Comparison of ENCODE assay signal across 9 cellular contexts in genomic region chr19:13025819-13026477, GRCh38. TPM values are rescaled to one million over a fixed set of nuclear protein-coding genes. Genes with fewer than 3 reads are reported as not detected.
A peak's percentile ranks its signal among the peaks of the same experiment; 100 is the strongest.
DNase-seq lines count a peak whose midpoint lies in the region; ATAC-seq and TF ChIP-seq lines count a peak whose summit lies in the region.
"Had no signal": no experiment of that assay in that cellular context is flagged by ENCODE, and none has a peak within 500 bp of the region (broad histone marks: within the 10 kb centered on the region; RNA-seq: fewer than 3 reads in every experiment).

No MANE protein-coding gene starts in this region.

- peaks cover 40% of the 10 kb centered on the region for H3K27me3 Mint-ChIP-seq in central memory CD8-positive, alpha-beta T cell
- peaks cover 97% of the 10 kb centered on the region for H3K27me3 Mint-ChIP-seq in mesothelial cell of epicardium (ENCODE audit: low read depth)

- H3K27ac Mint-ChIP-seq in central memory CD8-positive, alpha-beta T cell (ENCODE audit: low read depth) = peak overlapping the region; percentile 2
- H3K27ac Mint-ChIP-seq in mesothelial cell of epicardium = no peak overlapping the region

- H3K27me3 ChIP-seq in upper lobe of left lung = no peaks in the 10 kb centered on the region

- no peak for ATAC-seq in central memory CD8-positive, alpha-beta T cell (replicated peaks; ENCODE audit: extremely low read depth, poor library complexity, severe bottlenecking)
- no peak for ATAC-seq in upper lobe of left lung (ENCODE audit: low FRiP score in 2 of 2)

- H3K4me3 Mint-ChIP-seq in central memory CD8-positive, alpha-beta T cell = no peak overlapping the region
- H3K4me3 Mint-ChIP-seq in mesothelial cell of epicardium = peak overlapping the region; percentile 59

- DNase-seq in NCI-H748 (lab: John Stamatoyannopoulos, UW; ENCODE audit: unreplicated experiment) (peak; percentile 28), NCI-H748 treated with DMSO at 0.1 percent for 48 hours (lab: John Stamatoyannopoulos, UW) (no peak), mesothelial cell of epicardium (ENCODE audit: low spot score in 2 of 2, unreplicated experiment in 2 of 2) (no peak), upper lobe of left lung (no peak), NOMO-1 treated with DMSO at 0.1 percent for 48 hours (lab: John Stamatoyannopoulos, UW; ENCODE audit: unreplicated experiment) (no peak), H4 (ENCODE audit: low spot score) (no peak)
- no peak for DNase-seq in central memory CD8-positive, alpha-beta T cell (ENCODE audit: low spot score in 2 of 2)
- no peak for DNase-seq in stimulated activated CD4-positive, alpha-beta T cell treated with anti-CD3 and anti-CD28 coated beads, Interleukin-1b, Interleukin-23, amount 100 ng/mL, for 48 hours

- no peaks in the 10 kb centered on the region for H3K36me3 ChIP-seq in upper lobe of left lung

- TF ChIP-seq EP300 in upper lobe of left lung (IDR thresholded peaks at IDR 0.05) = no peak

- H3K9me3 Mint-ChIP-seq in central memory CD8-positive, alpha-beta T cell = no peaks in the 10 kb centered on the region
- H3K9me3 Mint-ChIP-seq in mesothelial cell of epicardium = no peaks in the 10 kb centered on the region

- H3K4me1 ChIP-seq in upper lobe of left lung = peaks cover 79 to 98% (median 83%) of the 10 kb centered on the region in 4 donors

- peaks cover 10% of the 10 kb centered on the region for H3K36me3 Mint-ChIP-seq in central memory CD8-positive, alpha-beta T cell (ENCODE audit: insufficient read depth)
- peaks cover 47% of the 10 kb centered on the region for H3K36me3 Mint-ChIP-seq in mesothelial cell of epicardium

- H3K27ac ChIP-seq in upper lobe of left lung = peak overlapping the region; percentile 84 to 89 (median 86)

- H3K4me3 ChIP-seq in upper lobe of left lung = peak overlapping the region in 3 of 4 donors; percentile 33 to 51 (median 42)

- no peaks in the 10 kb centered on the region for H3K9me3 ChIP-seq in upper lobe of left lung

- no peak for TF ChIP-seq POLR2A in upper lobe of left lung (IDR thresholded peaks at IDR 0.05)

- peaks cover 21% of the 10 kb centered on the region for H3K4me1 Mint-ChIP-seq in central memory CD8-positive, alpha-beta T cell
- H3K4me1 Mint-ChIP-seq in mesothelial cell of epicardium = peaks cover 43% of the 10 kb centered on the region

- WGBS in upper lobe of left lung, 2 donors = 38 to 53% methylated on average over 7 of the region's 7 CpGs

- TF ChIP-seq CTCF in mesothelial cell of epicardium (IDR thresholded peaks at IDR 0.05; ENCODE audit: unreplicated experiment) (no peak), upper lobe of left lung (IDR thresholded peaks at IDR 0.05) (no peak)

RNA-seq across cellular contexts. Expression of gene NFIX, which starts 30.7 kb away (rescaled TPM):
- total RNA-seq in mesothelial cell of epicardium (52.4 to 55.5 TPM (median 53.8 TPM) in 3 replicates), upper lobe of left lung (100 to 1,000 TPM in 3 of 6 donors, 10 to 100 TPM in 3; 64.0 to 188 (median 107) TPM)
- total RNA-seq in H4 (2014; rRNA removed; shearing (Covaris generic)) = 9.6 and 13.8 TPM in 2 replicates

RNA-seq across cellular contexts. Expression of gene DAND5, which starts 56.6 kb away (rescaled TPM):
- 0.16 TPM in 1 of 3 replicates, not detected in the others for total RNA-seq in mesothelial cell of epicardium
- not detected for total RNA-seq in upper lobe of left lung
- 0.06 TPM in 1 of 2 replicates, not detected in the other for total RNA-seq in H4 (2014; rRNA removed; shearing (Covaris generic))
- total RNA-seq: kidney epithelial cell had no signal
